In the genomic region with DNA sequence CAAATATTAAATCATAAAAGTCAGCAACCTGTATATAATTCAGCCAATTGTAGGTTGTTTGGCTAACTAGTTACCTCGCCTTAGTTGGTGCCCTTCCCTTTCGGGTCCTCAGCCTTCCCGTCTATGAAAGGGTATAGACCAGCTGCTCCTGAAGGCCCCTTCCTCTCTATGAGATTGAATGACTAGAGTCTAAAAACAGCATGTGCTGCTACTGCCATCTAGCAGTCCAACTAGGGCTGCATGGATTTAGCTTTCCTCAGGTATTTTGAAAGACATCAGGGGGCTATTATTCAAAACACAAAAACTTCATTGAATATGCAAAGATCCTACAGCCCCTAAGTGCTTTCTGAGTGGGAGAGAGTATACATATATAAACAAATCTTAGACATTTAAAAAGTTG, we compare ENCODE assay signal across 8 cellular contexts. TPM values are rescaled to one million over a fixed set of nuclear protein-coding genes. Genes with fewer than 3 reads are reported as not detected.
A peak's percentile ranks its signal among the peaks of the same experiment; 100 is the strongest.
DNase-seq lines count a peak whose midpoint lies in the region; ATAC-seq and TF ChIP-seq lines count a peak whose summit lies in the region.

No MANE protein-coding gene starts in this region.

- POLR2A ChIA-PET in HEK293 (lab: Yijun Ruan, JAX), result interaction anchor here (0.7 kb wide), 1 partner anchor 561 kb away, joined by 4 read pairs; a partner anchor contains a TSS

- DNase-seq in AG09309 (ENCODE audit: low read depth), result no peak
- DNase-seq in NCI-H82 (lab: John Stamatoyannopoulos, UW), result peak; percentile 86
- peak in 1 of 2 donors; percentile 41 for DNase-seq in fibroblast of lung (ENCODE audit: low read depth in 2 of 2)
- no peak for DNase-seq in A172 (ENCODE audit: low spot score)

- TF ChIP-seq CTCF in AG09309 (IDR thresholded peaks at IDR 0.05; ENCODE audit: control insufficient read depth, insufficient read depth, low read depth, low read length, missing control alignments), result peak; percentile 57
- TF ChIP-seq CTCF in HEK293 (tag by site-specific recombination; IDR thresholded peaks at IDR 0.05), result peak; percentile 39; the same call in 1 of the 2 replicates
- peak; percentile 36 to 69 for TF ChIP-seq CTCF in fibroblast of lung (conservative IDR thresholded peaks at IDR 0.05 in 1 of 2, IDR thresholded peaks at IDR 0.05 in 1 of 2; ENCODE audit: low read depth in 1 of 2, low read length in 2 of 2)

- no peak overlapping the region for H3K9ac ChIP-seq in fibroblast of lung (ENCODE audit: insufficient read depth, low read length)

- H3K9me3 ChIP-seq in HEK293 (ENCODE audit: control insufficient read depth, insufficient read depth, low read depth, low read length) (no peaks in the 10 kb centered on the region), fibroblast of lung (ENCODE audit: control insufficient read depth, insufficient read depth, low read depth, low read length) (no peaks in the 10 kb centered on the region)

- no peaks in the 10 kb centered on the region for H3K27me3 ChIP-seq in fibroblast of lung (ENCODE audit: control insufficient read depth, insufficient read depth, low read length)

- no peaks in the 10 kb centered on the region for H4K20me1 ChIP-seq in fibroblast of lung (ENCODE audit: control insufficient read depth, extremely low read depth, insufficient read depth, low read length)

- CTCF ChIA-PET in HEK293 (lab: Yijun Ruan, JAX), result interaction anchor here (0.5 to 2.8 kb wide), 35 partner anchors 9 to 692 kb away, joined by 3 to 22 read pairs (median 4); a partner anchor contains a TSS

- H3K27ac ChIP-seq in HEK293 (ENCODE audit: extremely low read depth, low read depth, low read length) (no peak overlapping the region), fibroblast of lung (ENCODE audit: insufficient read depth, low read length) (no peak overlapping the region)

- H3K4me3 ChIP-seq in AG09309 (ENCODE audit: control insufficient read depth, low read depth, low read length) (no peak overlapping the region), HEK293 (ENCODE audit: low read depth, low read length) (no peak overlapping the region), fibroblast of lung (replicated peaks in 1 of 4; ENCODE audit: control extremely low read depth in 1 of 4, insufficient read depth in 1 of 4, low read depth in 3 of 4, low read length in 4 of 4) (no peak overlapping the region)

- ATAC-seq in GM21786 (IDR thresholded peaks at IDR 0.05; ENCODE audit: unreplicated experiment) (no peak), GM21576 (IDR thresholded peaks at IDR 0.05; ENCODE audit: unreplicated experiment) (no peak), HG02623 (IDR thresholded peaks at IDR 0.05; ENCODE audit: unreplicated experiment) (no peak)

- H3K4me1 ChIP-seq in HEK293 (ENCODE audit: control insufficient read depth, insufficient read depth, low read length) (no peaks in the 10 kb centered on the region), fibroblast of lung (ENCODE audit: control insufficient read depth, extremely low read depth, insufficient read depth, low read length) (no peaks in the 10 kb centered on the region)

- H3K4me2 ChIP-seq in fibroblast of lung (ENCODE audit: extremely low read depth, insufficient read depth, low read length), result no peak overlapping the region

- H3K36me3 ChIP-seq in HEK293 (ENCODE audit: control insufficient read depth in 2 of 2, insufficient read depth in 1 of 2, low read length in 2 of 2), result no peaks in the 10 kb centered on the region
- no peaks in the 10 kb centered on the region for H3K36me3 ChIP-seq in fibroblast of lung (ENCODE audit: control insufficient read depth, insufficient read depth, low read length)

- H2AFZ ChIP-seq in fibroblast of lung (ENCODE audit: low read length), result no peak overlapping the region

- H3K79me2 ChIP-seq in fibroblast of lung (ENCODE audit: control insufficient read depth, insufficient read depth, low read length), result no peaks in the 10 kb centered on the region

TF ChIP-seq in HEK293, 187 proteins besides CTCF, POLR2A, EP300 and RAD21 (continues in another document):
- no peak for TF ChIP-seq ZNF677 (tag by site-specific recombination; IDR thresholded peaks at IDR 0.05)
- no peak for TF ChIP-seq ZNF24 (tag by site-specific recombination; IDR thresholded peaks at IDR 0.05)
- no peak for TF ChIP-seq ZNF830 (tag by site-specific recombination; IDR thresholded peaks at IDR 0.05; ENCODE audit: low read depth)
- peak; percentile 73 for TF ChIP-seq ZNF654 (tag by site-specific recombination; IDR thresholded peaks at IDR 0.05; ENCODE audit: low read depth)
- no peak for TF ChIP-seq ZNF423 (tag by site-specific recombination; IDR thresholded peaks at IDR 0.05)
- peak; percentile 64; the same call in 1 of the 2 replicates for TF ChIP-seq ZNF335 (tag by site-specific recombination; conservative IDR thresholded peaks at IDR 0.05)
- TF ChIP-seq ZNF175 (tag by site-specific recombination; IDR thresholded peaks at IDR 0.05), result no peak
- TF ChIP-seq, protein P1, sequence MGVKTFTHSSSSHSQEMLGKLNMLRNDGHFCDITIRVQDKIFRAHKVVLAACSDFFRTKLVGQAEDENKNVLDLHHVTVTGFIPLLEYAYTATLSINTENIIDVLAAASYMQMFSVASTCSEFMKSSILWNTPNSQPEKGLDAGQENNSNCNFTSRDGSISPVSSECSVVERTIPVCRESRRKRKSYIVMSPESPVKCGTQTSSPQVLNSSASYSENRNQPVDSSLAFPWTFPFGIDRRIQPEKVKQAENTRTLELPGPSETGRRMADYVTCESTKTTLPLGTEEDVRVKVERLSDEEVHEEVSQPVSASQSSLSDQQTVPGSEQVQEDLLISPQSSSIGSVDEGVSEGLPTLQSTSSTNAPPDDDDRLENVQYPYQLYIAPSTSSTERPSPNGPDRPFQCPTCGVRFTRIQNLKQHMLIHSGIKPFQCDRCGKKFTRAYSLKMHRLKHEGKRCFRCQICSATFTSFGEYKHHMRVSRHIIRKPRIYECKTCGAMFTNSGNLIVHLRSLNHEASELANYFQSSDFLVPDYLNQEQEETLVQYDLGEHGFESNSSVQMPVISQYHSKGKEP (tag by site-specific recombination; IDR thresholded peaks at IDR 0.05), result no peak
- TF ChIP-seq ZBTB7A (tag by site-specific recombination; IDR thresholded peaks at IDR 0.05; ENCODE audit: low read depth), result no peak
- no peak for TF ChIP-seq ZNF747 (tag by site-specific recombination; IDR thresholded peaks at IDR 0.05)
- TF ChIP-seq ZBTB20 (tag by site-specific recombination; IDR thresholded peaks at IDR 0.05), result no peak
- TF ChIP-seq, protein P2, sequence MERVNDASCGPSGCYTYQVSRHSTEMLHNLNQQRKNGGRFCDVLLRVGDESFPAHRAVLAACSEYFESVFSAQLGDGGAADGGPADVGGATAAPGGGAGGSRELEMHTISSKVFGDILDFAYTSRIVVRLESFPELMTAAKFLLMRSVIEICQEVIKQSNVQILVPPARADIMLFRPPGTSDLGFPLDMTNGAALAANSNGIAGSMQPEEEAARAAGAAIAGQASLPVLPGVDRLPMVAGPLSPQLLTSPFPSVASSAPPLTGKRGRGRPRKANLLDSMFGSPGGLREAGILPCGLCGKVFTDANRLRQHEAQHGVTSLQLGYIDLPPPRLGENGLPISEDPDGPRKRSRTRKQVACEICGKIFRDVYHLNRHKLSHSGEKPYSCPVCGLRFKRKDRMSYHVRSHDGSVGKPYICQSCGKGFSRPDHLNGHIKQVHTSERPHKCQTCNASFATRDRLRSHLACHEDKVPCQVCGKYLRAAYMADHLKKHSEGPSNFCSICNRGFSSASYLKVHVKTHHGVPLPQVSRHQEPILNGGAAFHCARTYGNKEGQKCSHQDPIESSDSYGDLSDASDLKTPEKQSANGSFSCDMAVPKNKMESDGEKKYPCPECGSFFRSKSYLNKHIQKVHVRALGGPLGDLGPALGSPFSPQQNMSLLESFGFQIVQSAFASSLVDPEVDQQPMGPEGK (tag by site-specific recombination; IDR thresholded peaks at IDR 0.05), result no peak
- TF ChIP-seq RBAK (tag by site-specific recombination; IDR thresholded peaks at IDR 0.05), result no peak
- TF ChIP-seq ZNF391 (tag by site-specific recombination; IDR thresholded peaks at IDR 0.05; ENCODE audit: borderline replicate concordance, low read depth), result no peak
- TF ChIP-seq, protein P3, sequence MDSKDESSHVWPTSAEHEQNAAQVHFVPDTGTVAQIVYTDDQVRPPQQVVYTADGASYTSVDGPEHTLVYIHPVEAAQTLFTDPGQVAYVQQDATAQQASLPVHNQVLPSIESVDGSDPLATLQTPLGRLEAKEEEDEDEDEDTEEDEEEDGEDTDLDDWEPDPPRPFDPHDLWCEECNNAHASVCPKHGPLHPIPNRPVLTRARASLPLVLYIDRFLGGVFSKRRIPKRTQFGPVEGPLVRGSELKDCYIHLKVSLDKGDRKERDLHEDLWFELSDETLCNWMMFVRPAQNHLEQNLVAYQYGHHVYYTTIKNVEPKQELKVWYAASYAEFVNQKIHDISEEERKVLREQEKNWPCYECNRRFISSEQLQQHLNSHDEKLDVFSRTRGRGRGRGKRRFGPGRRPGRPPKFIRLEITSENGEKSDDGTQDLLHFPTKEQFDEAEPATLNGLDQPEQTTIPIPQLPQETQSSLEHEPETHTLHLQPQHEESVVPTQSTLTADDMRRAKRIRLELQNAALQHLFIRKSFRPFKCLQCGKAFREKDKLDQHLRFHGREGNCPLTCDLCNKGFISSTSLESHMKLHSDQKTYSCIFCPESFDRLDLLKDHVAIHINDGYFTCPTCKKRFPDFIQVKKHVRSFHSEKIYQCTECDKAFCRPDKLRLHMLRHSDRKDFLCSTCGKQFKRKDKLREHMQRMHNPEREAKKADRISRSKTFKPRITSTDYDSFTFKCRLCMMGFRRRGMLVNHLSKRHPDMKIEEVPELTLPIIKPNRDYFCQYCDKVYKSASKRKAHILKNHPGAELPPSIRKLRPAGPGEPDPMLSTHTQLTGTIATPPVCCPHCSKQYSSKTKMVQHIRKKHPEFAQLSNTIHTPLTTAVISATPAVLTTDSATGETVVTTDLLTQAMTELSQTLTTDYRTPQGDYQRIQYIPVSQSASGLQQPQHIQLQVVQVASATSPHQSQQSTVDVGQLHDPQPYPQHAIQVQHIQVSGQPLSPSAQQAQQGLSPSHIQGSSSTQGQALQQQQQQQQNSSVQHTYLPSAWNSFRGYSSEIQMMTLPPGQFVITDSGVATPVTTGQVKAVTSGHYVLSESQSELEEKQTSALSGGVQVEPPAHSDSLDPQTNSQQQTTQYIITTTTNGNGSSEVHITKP (tag by site-specific recombination; IDR thresholded peaks at IDR 0.05), result no peak
- peak; percentile 31; the same call in 1 of the 2 replicates for TF ChIP-seq ZSCAN30 (tag by site-specific recombination; IDR thresholded peaks at IDR 0.05)
- no peak for TF ChIP-seq OSR2 (tag by site-specific recombination; IDR thresholded peaks at IDR 0.05)
- TF ChIP-seq ZNF623 (tag by site-specific recombination; IDR thresholded peaks at IDR 0.05), result no peak
- no peak for TF ChIP-seq GFI1B (tag by site-specific recombination; IDR thresholded peaks at IDR 0.05)
- TF ChIP-seq ZNF791 (tag by site-specific recombination; IDR thresholded peaks at IDR 0.05), result no peak

RNA-seq across cellular contexts. Expression of a gene that starts 37.0 kb away (rescaled TPM):
- total RNA-seq in fibroblast of lung, result 81.7 and 97.9 TPM in 2 replicates
- 71.5 and 116 TPM in 2 replicates for polyA plus RNA-seq in fibroblast of lung
- 65.0 and 102 TPM in 2 replicates for polyA plus RNA-seq in fibroblast of lung (2012)
- polyA minus RNA-seq in fibroblast of lung (ENCODE audit: low replicate concordance), result 24.8 and 43.6 TPM in 2 replicates
- 48.1 and 53.0 TPM in 2 replicates for total RNA-seq in A172 (2014; rRNA removed; shearing (Covaris generic))
